In the genomic region with DNA sequence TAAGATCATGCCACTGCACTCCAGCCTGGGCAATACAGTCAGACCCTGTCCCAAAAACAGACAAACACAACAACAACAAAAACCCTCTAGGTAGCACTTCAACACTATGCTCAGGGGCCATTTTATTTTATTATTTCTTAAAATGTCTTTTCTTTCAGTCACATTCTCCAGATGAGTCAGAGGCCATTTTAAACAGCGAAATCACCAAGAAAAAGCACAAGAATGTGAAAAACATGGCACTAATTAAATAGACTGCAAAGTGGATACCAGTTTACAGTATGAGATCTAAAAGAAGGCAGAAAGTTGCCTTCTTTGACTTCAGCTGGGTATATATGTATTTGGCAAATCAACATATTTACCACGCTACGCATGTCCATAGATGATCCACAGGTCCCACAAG, we compare ENCODE assay signal across 1 cellular context.
TF ChIP-seq lines count a peak whose summit lies in the region.

No MANE protein-coding gene starts in this region.

TF ChIP-seq in GM12878, 131 proteins besides CTCF, POLR2A, EP300 and RAD21 (continued from another document):
- TF ChIP-seq JUNB (IDR thresholded peaks at IDR 0.05) (0 out of 2 replicates have a peak, but pooled peaks have one; percentile 9), POLR2AphosphoS2 (IDR thresholded peaks at IDR 0.05; ENCODE audit: low read depth, low read length) (no peak)
